8 cellular contexts compared by ENCODE assay signal in the genomic region with DNA sequence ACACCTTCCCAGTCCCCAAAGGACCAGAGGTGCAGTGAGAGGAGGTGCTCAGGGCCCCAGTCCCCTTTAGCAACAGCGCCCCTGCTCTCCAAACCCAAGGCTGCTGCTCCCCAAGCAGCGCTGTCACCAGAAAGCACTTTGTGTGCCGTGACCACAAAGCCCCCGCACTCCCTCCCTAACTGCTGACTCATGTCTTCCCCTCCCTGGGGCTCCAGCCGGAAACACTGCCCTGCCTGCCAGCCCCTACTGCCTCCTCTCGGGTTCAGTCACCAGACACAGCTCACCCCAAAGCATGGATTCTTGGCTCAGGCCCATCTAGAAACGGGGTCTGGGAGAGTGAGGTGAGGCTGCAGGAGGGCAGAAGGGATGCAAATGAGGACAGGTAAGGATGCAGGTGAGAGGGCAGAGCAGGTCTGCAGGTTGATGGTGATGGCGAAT. TPM values are rescaled to one million over a fixed set of nuclear protein-coding genes. Genes with fewer than 3 reads are reported as not detected.
DNase-seq lines count a peak whose midpoint lies in the region; ATAC-seq and TF ChIP-seq lines count a peak whose summit lies in the region.

No MANE protein-coding gene starts in this region.

- H3K27me3 Mint-ChIP-seq in T-helper 17 cell: no peaks in the 10 kb centered on the region
- peaks cover 4% of the 10 kb centered on the region for H3K27me3 Mint-ChIP-seq in activated naive CD8-positive, alpha-beta T cell treated with anti-CD3 and anti-CD28 coated beads, Interleukin-2, amount 50 U/mL, for 24 hours

- CTCF ChIA-PET in HEK293T (lab: Yijun Ruan, JAX): no interaction called here

- ATAC-seq in GM18511 (IDR thresholded peaks at IDR 0.05; ENCODE audit: unreplicated experiment) (peak; percentile 53), HG03378 (IDR thresholded peaks at IDR 0.05; ENCODE audit: unreplicated experiment) (peak; percentile 53), T-helper 17 cell (peak; percentile 82)
- peak; percentile 48 for ATAC-seq in activated naive CD8-positive, alpha-beta T cell treated with anti-CD3 and anti-CD28 coated beads, Interleukin-2, amount 50 U/mL, for 24 hours

- DNase-seq in T-helper 17 cell: peak; percentile 55 to 79 (median 62)
- DNase-seq in activated naive CD8-positive, alpha-beta T cell treated with anti-CD3 and anti-CD28 coated beads, Interleukin-2, amount 50 U/mL, for 24 hours: peak; percentile 87
- peak; percentile 76 for DNase-seq in iris pigment epithelial cell (ENCODE audit: low read depth)
- peak; percentile 77 for DNase-seq in stimulated activated CD8-positive, alpha-beta memory T cell treated with anti-CD3 and anti-CD28 coated beads, Interleukin-12 subunit alpha, Interleukin-12 subunit beta, amount 100 ng/mL, for 24 hours (ENCODE audit: extremely low read depth)
- no peak for DNase-seq in HEK293T (ENCODE audit: extremely low spot score)
- no peak for DNase-seq in DMS53 treated with DMSO at 0.1 percent for 48 hours (lab: John Stamatoyannopoulos, UW; ENCODE audit: unreplicated experiment)

- peak overlapping the region; percentile 86 for H3K27ac Mint-ChIP-seq in T-helper 17 cell
- H3K27ac Mint-ChIP-seq in activated naive CD8-positive, alpha-beta T cell treated with anti-CD3 and anti-CD28 coated beads, Interleukin-2, amount 50 U/mL, for 24 hours: peak overlapping the region; percentile 95

- H3K4me3 Mint-ChIP-seq in T-helper 17 cell: peak overlapping the region; percentile 77
- H3K4me3 Mint-ChIP-seq in activated naive CD8-positive, alpha-beta T cell treated with anti-CD3 and anti-CD28 coated beads, Interleukin-2, amount 50 U/mL, for 24 hours: peak overlapping the region; percentile 75

- H3K4me1 Mint-ChIP-seq in T-helper 17 cell: peaks cover 47% of the 10 kb centered on the region
- peaks cover 86% of the 10 kb centered on the region for H3K4me1 Mint-ChIP-seq in activated naive CD8-positive, alpha-beta T cell treated with anti-CD3 and anti-CD28 coated beads, Interleukin-2, amount 50 U/mL, for 24 hours

- peaks cover 10% of the 10 kb centered on the region for H3K9me3 Mint-ChIP-seq in activated naive CD8-positive, alpha-beta T cell treated with anti-CD3 and anti-CD28 coated beads, Interleukin-2, amount 50 U/mL, for 24 hours

- H3K36me3 Mint-ChIP-seq in T-helper 17 cell (ENCODE audit: low read depth): peaks cover 3% of the 10 kb centered on the region
- peaks cover 13% of the 10 kb centered on the region for H3K36me3 Mint-ChIP-seq in activated naive CD8-positive, alpha-beta T cell treated with anti-CD3 and anti-CD28 coated beads, Interleukin-2, amount 50 U/mL, for 24 hours (ENCODE audit: low read depth)

- POLR2A ChIA-PET in HEK293T (lab: Yijun Ruan, JAX): no interaction called here

- no peaks in the 10 kb centered on the region for H3K9me3 ChIP-seq in T-helper 17 cell (ENCODE audit: control insufficient read depth, low read length, poor library complexity, severe bottlenecking)

TF ChIP-seq in HEK293T, 16 proteins besides CTCF, POLR2A, EP300 and RAD21:
- TF ChIP-seq SUZ12 (IDR thresholded peaks at IDR 0.05) (no peak), FOXA1 (IDR thresholded peaks at IDR 0.05) (no peak), ZNF384 (IDR thresholded peaks at IDR 0.05) (no peak), CTBP1 (IDR thresholded peaks at IDR 0.05; ENCODE audit: borderline replicate concordance) (no peak), NFRKB (IDR thresholded peaks at IDR 0.05) (no peak)

RNA-seq across cellular contexts. Expression of a gene that starts 4.9 kb away (rescaled TPM):
- 1 to 10 TPM; 5.0 to 5.6 TPM for total RNA-seq in T-helper 17 cell

RNA-seq across cellular contexts. Expression of a gene that starts 45.6 kb away (rescaled TPM):
- total RNA-seq in T-helper 17 cell: under 1 TPM in 1 of 2 donors, not detected in 1; 0.35 TPM

Comparison
In these comparisons a context has a peak if more than half of its experiments do, and no peak if none do; other contexts are left out.
1. DNase-seq: peak in T-helper 17 cell (3 of 3), activated naive CD8-positive, alpha-beta T cell treated with anti-CD3 and anti-CD28 coated beads, Interleukin-2, amount 50 U/mL, for 24 hours (single experiment), iris pigment epithelial cell (single experiment) and stimulated activated CD8-positive, alpha-beta memory T cell treated with anti-CD3 and anti-CD28 coated beads, Interleukin-12 subunit alpha, Interleukin-12 subunit beta, amount 100 ng/mL, for 24 hours (single experiment); none in HEK293T (single experiment) and DMS53 treated with DMSO at 0.1 percent for 48 hours (single experiment).
2. Peak in every context shown above with its lines, with median percentiles within 50 percentile points of each other: ATAC-seq.